In the genomic region with DNA sequence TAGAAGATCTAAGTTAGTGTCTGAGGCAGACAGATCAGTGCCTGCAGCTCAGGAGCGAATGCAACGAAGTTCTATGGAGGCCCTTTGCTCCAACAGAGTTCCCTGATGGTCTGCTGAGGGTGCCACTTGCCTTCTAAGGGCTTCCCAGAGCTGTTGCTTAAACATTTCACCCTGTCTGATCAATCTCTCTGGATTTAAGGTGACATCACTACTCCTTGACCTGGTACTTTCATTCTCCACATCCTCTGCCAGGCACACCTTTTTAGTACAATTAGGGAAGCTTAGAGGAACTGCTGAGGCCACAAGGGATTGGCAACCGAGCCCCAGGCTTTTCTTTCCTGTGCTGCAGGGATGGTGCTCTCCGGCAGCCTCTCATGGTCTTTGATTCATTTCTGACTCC, we compare ENCODE assay signal across 28 cellular contexts.
DNase-seq lines count a peak whose midpoint lies in the region; ATAC-seq and TF ChIP-seq lines count a peak whose summit lies in the region.
"Had no signal": no experiment of that assay in that cellular context is flagged by ENCODE, and none has a peak within 500 bp of the region (broad histone marks: within the 10 kb centered on the region; RNA-seq: fewer than 3 reads in every experiment).

No MANE protein-coding gene starts in this region.

- DNase-seq in GM23338 (ENCODE audit: low spot score) (no peak), mucosa of descending colon (no peak), thyroid gland (no peak), NCI-H2107 (lab: John Stamatoyannopoulos, UW) (no peak)
- DNase-seq: activated CD4-positive, alpha-beta T cell treated with anti-CD3 and anti-CD28 coated beads, Interleukin-2, amount 50 U/mL, for 48 hours; activated CD4-positive, CD25-positive, alpha-beta regulatory T cell; activated CD8-positive, alpha-beta memory T cell treated with anti-CD3 and anti-CD28 coated beads, Interleukin-2, amount 50 U/mL, for 48 hours; activated naive CD8-positive, alpha-beta T cell treated with anti-CD3 and anti-CD28 coated beads for 36 hours; CD8-positive, alpha-beta memory T cell; H9; NCI-H1092; NCI-H187; NCI-H69; Peyer's patch; right cardiac atrium; SIG-M5; spleen; SW 1271 had no signal

- peaks cover 2% of the 10 kb centered on the region for H3K27me3 Mint-ChIP-seq in GM23338 (ENCODE audit: insufficient read depth, low read depth, poor library complexity)
- H3K27me3 Mint-ChIP-seq in dendritic cell treated with granulocyte-macrophage colony-stimulating factor and Interleukin-4, amounts not matched to agents 40 ng/mL and 50 ng/mL, for 4 days = no peaks in the 10 kb centered on the region
- H3K27me3 Mint-ChIP-seq: activated naive CD8-positive, alpha-beta T cell treated with anti-CD3 and anti-CD28 coated beads for 36 hours; activated T-helper 17 cell treated with anti-CD3 and anti-CD28 coated beads, Interleukin-2, amount 50 U/mL, for 72 hours; B cell; IgD-negative memory B cell had no signal

- H2AFZ ChIP-seq in GM23338 = no peak overlapping the region

- no peaks in the 10 kb centered on the region; the same call in 2 of the 3 replicates for H3K36me3 Mint-ChIP-seq in GM23338 (ENCODE audit: low read depth)
- peaks cover 75% of the 10 kb centered on the region for H3K36me3 Mint-ChIP-seq in dendritic cell treated with granulocyte-macrophage colony-stimulating factor and Interleukin-4, amounts not matched to agents 40 ng/mL and 50 ng/mL, for 4 days (ENCODE audit: low read depth)
- H3K36me3 Mint-ChIP-seq: activated naive CD8-positive, alpha-beta T cell treated with anti-CD3 and anti-CD28 coated beads for 36 hours; CD8-positive, alpha-beta memory T cell had no signal

- TF ChIP-seq POLR2A in thyroid gland (IDR thresholded peaks at IDR 0.05) = no peak

- no peaks in the 10 kb centered on the region for H4K20me1 ChIP-seq in GM23338 (replicated peaks; ENCODE audit: insufficient read depth)

- H3K79me2 ChIP-seq in GM23338 (replicated peaks; ENCODE audit: insufficient read depth) = no peaks in the 10 kb centered on the region

- no peak for ATAC-seq in GM23338
- peak; percentile 60 for ATAC-seq in mucosa of descending colon
- ATAC-seq in GM18498 (IDR thresholded peaks at IDR 0.05; ENCODE audit: unreplicated experiment) = no peak
- no peak for ATAC-seq in HG02884 (IDR thresholded peaks at IDR 0.05; ENCODE audit: unreplicated experiment)
- ATAC-seq in HG02973 (IDR thresholded peaks at IDR 0.05; ENCODE audit: unreplicated experiment) = no peak
- ATAC-seq: activated T-helper 17 cell treated with anti-CD3 and anti-CD28 coated beads, Interleukin-2, amount 50 U/mL, for 72 hours; right cardiac atrium had no signal

- H3K4me3 Mint-ChIP-seq in GM23338 = no peak overlapping the region
- H3K4me3 Mint-ChIP-seq in dendritic cell treated with granulocyte-macrophage colony-stimulating factor and Interleukin-4, amounts not matched to agents 40 ng/mL and 50 ng/mL, for 4 days = no peak overlapping the region
- H3K4me3 Mint-ChIP-seq: activated naive CD8-positive, alpha-beta T cell treated with anti-CD3 and anti-CD28 coated beads for 36 hours; activated T-helper 17 cell treated with anti-CD3 and anti-CD28 coated beads, Interleukin-2, amount 50 U/mL, for 72 hours; B cell; CD8-positive, alpha-beta memory T cell; central memory CD8-positive, alpha-beta T cell; H9; IgD-negative memory B cell had no signal

- no peak overlapping the region for H3K4me3 ChIP-seq in GM23338
- H3K4me3 ChIP-seq in mucosa of descending colon = no peak overlapping the region
- no peak overlapping the region for H3K4me3 ChIP-seq in thyroid gland (replicated peaks in 1 of 3)
- H3K4me3 ChIP-seq: ascending aorta, lung, Peyer's patch, spleen had no signal

- 85 to 96% methylated on average over 4 of the region's 4 CpGs for WGBS in thyroid gland, 2 donors

- peaks cover 50% of the 10 kb centered on the region for H3K4me1 ChIP-seq in GM23338 (ENCODE audit: insufficient read depth)
- H3K4me1 ChIP-seq in mucosa of descending colon (ENCODE audit: low read depth) = peaks cover 13% of the 10 kb centered on the region
- H3K4me1 ChIP-seq in thyroid gland = peaks cover 86 to 90% of the 10 kb centered on the region in 2 donors

- H3K9me2 ChIP-seq in GM23338 (ENCODE audit: insufficient read depth) = peaks cover 7% of the 10 kb centered on the region

- TF ChIP-seq CTCF in GM23338 (conservative IDR thresholded peaks at IDR 0.05; ENCODE audit: low read depth in 2 of 2) (no peak), mucosa of descending colon (IDR thresholded peaks at IDR 0.05) (no peak), thyroid gland (IDR thresholded peaks at IDR 0.05) (no peak)

- H3K4me1 Mint-ChIP-seq in GM23338 = peaks cover 80% of the 10 kb centered on the region
- H3K4me1 Mint-ChIP-seq in dendritic cell treated with granulocyte-macrophage colony-stimulating factor and Interleukin-4, amounts not matched to agents 40 ng/mL and 50 ng/mL, for 4 days (ENCODE audit: low read depth) = peaks cover 78% of the 10 kb centered on the region
- H3K4me1 Mint-ChIP-seq: activated T-helper 17 cell treated with anti-CD3 and anti-CD28 coated beads, Interleukin-2, amount 50 U/mL, for 72 hours; central memory CD8-positive, alpha-beta T cell had no signal

- H3F3A ChIP-seq in GM23338 (replicated peaks; ENCODE audit: low read depth) = no peaks in the 10 kb centered on the region

- H3K27ac ChIP-seq in GM23338 (ENCODE audit: low read depth) (no peak overlapping the region), thyroid gland (peak overlapping the region; percentile 90 to 99 (median 94))
- H3K27ac ChIP-seq: ascending aorta had no signal

- no peaks in the 10 kb centered on the region for H3K36me3 ChIP-seq in GM23338 (ENCODE audit: insufficient read depth)
- H3K36me3 ChIP-seq in mucosa of descending colon (ENCODE audit: low read depth) = no peaks in the 10 kb centered on the region
- no peaks in the 10 kb centered on the region for H3K36me3 ChIP-seq in thyroid gland
- H3K36me3 ChIP-seq: ascending aorta, Peyer's patch, spleen had no signal

- no peak overlapping the region for H3K27ac Mint-ChIP-seq in GM23338
- peak overlapping the region; percentile 8 for H3K27ac Mint-ChIP-seq in dendritic cell treated with granulocyte-macrophage colony-stimulating factor and Interleukin-4, amounts not matched to agents 40 ng/mL and 50 ng/mL, for 4 days
- H3K27ac Mint-ChIP-seq: activated naive CD8-positive, alpha-beta T cell treated with anti-CD3 and anti-CD28 coated beads for 36 hours; activated T-helper 17 cell treated with anti-CD3 and anti-CD28 coated beads, Interleukin-2, amount 50 U/mL, for 72 hours; B cell had no signal

- H3K9me3 Mint-ChIP-seq in GM23338 = no peaks in the 10 kb centered on the region
- peaks cover 6% of the 10 kb centered on the region for H3K9me3 Mint-ChIP-seq in dendritic cell treated with granulocyte-macrophage colony-stimulating factor and Interleukin-4, amounts not matched to agents 40 ng/mL and 50 ng/mL, for 4 days
- H3K9me3 Mint-ChIP-seq: activated naive CD8-positive, alpha-beta T cell treated with anti-CD3 and anti-CD28 coated beads for 36 hours; activated T-helper 17 cell treated with anti-CD3 and anti-CD28 coated beads, Interleukin-2, amount 50 U/mL, for 72 hours; CD8-positive, alpha-beta memory T cell; central memory CD8-positive, alpha-beta T cell; H9; IgD-negative memory B cell had no signal

- 0 out of 2 replicates have a peak overlapping the region, but pooled peaks have one; percentile 10 for H3K4me2 ChIP-seq in GM23338

- intact Hi-C loops in dendritic cell treated with granulocyte-macrophage colony-stimulating factor and Interleukin-4, amounts not matched to agents 40 ng/mL and 50 ng/mL, for 4 days (cut with micrococcal nuclease) = loop anchor here (5.0 to 10.0 kb wide), 2 partner anchors 55 to 98 kb away; no protein-coding TSS in a partner anchor
- intact Hi-C loops in mucosa of descending colon (cut with DNase I, micrococcal nuclease) (no loop called here), thyroid gland (cut with DNase I) (no loop called here)

- H3K27me3 ChIP-seq in GM23338 (ENCODE audit: insufficient read depth) (no peaks in the 10 kb centered on the region), thyroid gland (no peaks in the 10 kb centered on the region)
- H3K27me3 ChIP-seq: ascending aorta, Peyer's patch, spleen had no signal

- H3K9me3 ChIP-seq in mucosa of descending colon (no peaks in the 10 kb centered on the region), thyroid gland (no peaks in the 10 kb centered on the region)
- H3K9me3 ChIP-seq: ascending aorta, Peyer's patch, spleen had no signal

TF ChIP-seq in GM23338, 12 proteins besides CTCF, POLR2A, EP300 and RAD21:
- no peak for TF ChIP-seq POLR2AphosphoS5 (IDR thresholded peaks at IDR 0.05; ENCODE audit: low read depth)
- TF ChIP-seq, protein P1, sequence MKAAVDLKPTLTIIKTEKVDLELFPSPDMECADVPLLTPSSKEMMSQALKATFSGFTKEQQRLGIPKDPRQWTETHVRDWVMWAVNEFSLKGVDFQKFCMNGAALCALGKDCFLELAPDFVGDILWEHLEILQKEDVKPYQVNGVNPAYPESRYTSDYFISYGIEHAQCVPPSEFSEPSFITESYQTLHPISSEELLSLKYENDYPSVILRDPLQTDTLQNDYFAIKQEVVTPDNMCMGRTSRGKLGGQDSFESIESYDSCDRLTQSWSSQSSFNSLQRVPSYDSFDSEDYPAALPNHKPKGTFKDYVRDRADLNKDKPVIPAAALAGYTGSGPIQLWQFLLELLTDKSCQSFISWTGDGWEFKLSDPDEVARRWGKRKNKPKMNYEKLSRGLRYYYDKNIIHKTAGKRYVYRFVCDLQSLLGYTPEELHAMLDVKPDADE (IDR thresholded peaks at IDR 0.05) = no peak
